In genomic region chr14:99968156-99968920, GRCh38 we compare ENCODE assay signal across 15 cellular contexts.
A peak's percentile ranks its signal among the peaks of the same experiment; 100 is the strongest.
DNase-seq lines count a peak whose midpoint lies in the region; TF ChIP-seq lines count a peak whose summit lies in the region.
"Had no signal": no experiment of that assay in that cellular context is flagged by ENCODE, and none has a peak within 500 bp of the region (broad histone marks: within the 10 kb centered on the region; RNA-seq: fewer than 3 reads in every experiment).

No MANE protein-coding gene starts in this region.

- H3K36me3 Mint-ChIP-seq in activated naive CD4-positive, alpha-beta T cell treated with anti-CD3 and anti-CD28 coated beads, Interleukin-2, amount 50 U/mL, for 24 hours: peaks cover 3% of the 10 kb centered on the region
- no peaks in the 10 kb centered on the region for H3K36me3 Mint-ChIP-seq in activated naive CD4-positive, alpha-beta T cell treated with anti-CD3 and anti-CD28 coated beads, Interleukin-2, amount 10 ng/mL, durations not matched to agents 7 days and 5 days
- no peaks in the 10 kb centered on the region for H3K36me3 Mint-ChIP-seq in type B pancreatic cell

- peak overlapping the region; percentile 13 for H3K27ac Mint-ChIP-seq in activated naive CD4-positive, alpha-beta T cell treated with anti-CD3 and anti-CD28 coated beads, Interleukin-2, amount 50 U/mL, for 24 hours
- no peak overlapping the region for H3K27ac Mint-ChIP-seq in activated naive CD4-positive, alpha-beta T cell treated with anti-CD3 and anti-CD28 coated beads, Interleukin-2, amount 10 ng/mL, durations not matched to agents 7 days and 5 days
- no peak overlapping the region for H3K27ac Mint-ChIP-seq in type B pancreatic cell
- H3K27ac Mint-ChIP-seq: activated T-cell treated with anti-CD3 and anti-CD28 coated beads, Interleukin-2, amount 50 U/mL, for 72 hours; progenitor cell of endocrine pancreas had no signal

- TF ChIP-seq CTCF in foreskin fibroblast (IDR thresholded peaks at IDR 0.05; ENCODE audit: low read depth, low read length): no peak
- TF ChIP-seq CTCF in type B pancreatic cell (conservative IDR thresholded peaks at IDR 0.05): no peak

- no peaks in the 10 kb centered on the region for H3K9me3 Mint-ChIP-seq in activated naive CD4-positive, alpha-beta T cell treated with anti-CD3 and anti-CD28 coated beads, Interleukin-2, amount 50 U/mL, for 24 hours
- no peaks in the 10 kb centered on the region for H3K9me3 Mint-ChIP-seq in activated naive CD4-positive, alpha-beta T cell treated with anti-CD3 and anti-CD28 coated beads, Interleukin-2, amount 10 ng/mL, durations not matched to agents 7 days and 5 days
- H3K9me3 Mint-ChIP-seq in type B pancreatic cell: no peaks in the 10 kb centered on the region
- H3K9me3 Mint-ChIP-seq: activated T-cell treated with anti-CD3 and anti-CD28 coated beads, Interleukin-2, amount 50 U/mL, for 72 hours had no signal

- no peak for DNase-seq in activated naive CD4-positive, alpha-beta T cell treated with anti-CD3 and anti-CD28 coated beads, Interleukin-2, amount 10 ng/mL, durations not matched to agents 7 days and 5 days
- DNase-seq in amniotic stem cell (lab: John Stamatoyannopoulos, UW) (peak; percentile 42), foreskin fibroblast (peak; percentile 79 to 92), type B pancreatic cell (ENCODE audit: extremely low spot score, unreplicated experiment) (no peak), amygdala (lab: John Stamatoyannopoulos, UW) (no peak), AML-193 (lab: John Stamatoyannopoulos, UW) (no peak)
- DNase-seq in activated effector memory CD4-positive, alpha-beta T cell treated with Interleukin-2 at 50 U/mL for 16 hours: no peak
- DNase-seq: activated CD4-positive, CD25-positive, alpha-beta regulatory T cell treated with anti-CD3 and anti-CD28 coated beads, Interleukin-2, amount 50 U/mL, for 72 hours; activated T-cell treated with anti-CD3 and anti-CD28 coated beads, Interleukin-2, amount 50 U/mL, for 72 hours; NCI-H1417 treated with DMSO at 0.1 percent for 48 hours; NCI-H526; SIG-M5 had no signal

- H3K27me3 Mint-ChIP-seq in activated naive CD4-positive, alpha-beta T cell treated with anti-CD3 and anti-CD28 coated beads, Interleukin-2, amount 50 U/mL, for 24 hours: peaks cover 4% of the 10 kb centered on the region
- H3K27me3 Mint-ChIP-seq in activated naive CD4-positive, alpha-beta T cell treated with anti-CD3 and anti-CD28 coated beads, Interleukin-2, amount 10 ng/mL, durations not matched to agents 7 days and 5 days: peaks cover 56% of the 10 kb centered on the region
- H3K27me3 Mint-ChIP-seq in type B pancreatic cell: peaks cover 12% of the 10 kb centered on the region

- no peak overlapping the region for H3K4me3 ChIP-seq in foreskin fibroblast (ENCODE audit: low read depth in 1 of 2, low read length in 2 of 2)
- H3K4me3 ChIP-seq: suprapubic skin had no signal

- H3K4me1 Mint-ChIP-seq in activated naive CD4-positive, alpha-beta T cell treated with anti-CD3 and anti-CD28 coated beads, Interleukin-2, amount 50 U/mL, for 24 hours: peaks cover 9% of the 10 kb centered on the region
- H3K4me1 Mint-ChIP-seq in activated naive CD4-positive, alpha-beta T cell treated with anti-CD3 and anti-CD28 coated beads, Interleukin-2, amount 10 ng/mL, durations not matched to agents 7 days and 5 days: peaks cover 13% of the 10 kb centered on the region
- H3K4me1 Mint-ChIP-seq in type B pancreatic cell (ENCODE audit: unreplicated experiment): peaks cover 19% of the 10 kb centered on the region

- H3K4me3 Mint-ChIP-seq in activated naive CD4-positive, alpha-beta T cell treated with anti-CD3 and anti-CD28 coated beads, Interleukin-2, amount 50 U/mL, for 24 hours: no peak overlapping the region
- H3K4me3 Mint-ChIP-seq in activated naive CD4-positive, alpha-beta T cell treated with anti-CD3 and anti-CD28 coated beads, Interleukin-2, amount 10 ng/mL, durations not matched to agents 7 days and 5 days: no peak overlapping the region
- H3K4me3 Mint-ChIP-seq in type B pancreatic cell: peak overlapping the region; percentile 40
- H3K4me3 Mint-ChIP-seq: activated T-cell treated with anti-CD3 and anti-CD28 coated beads, Interleukin-2, amount 50 U/mL, for 72 hours had no signal

- CTCF ChIA-PET in activated naive CD4-positive, alpha-beta T cell treated with anti-CD3 and anti-CD28 coated beads, Interleukin-2, amount 10 ng/mL, durations not matched to agents 7 days and 5 days (lab: Charles Lee): no interaction called here

Comparison
In these comparisons a context has a peak if more than half of its experiments do, and no peak if none do; other contexts are left out.
1. DNase-seq: peak in amniotic stem cell (single experiment) and foreskin fibroblast (2 of 2); none in activated naive CD4-positive, alpha-beta T cell treated with anti-CD3 and anti-CD28 coated beads, Interleukin-2, amount 10 ng/mL, durations not matched to agents 7 days and 5 days (single experiment), type B pancreatic cell (single experiment), activated effector memory CD4-positive, alpha-beta T cell treated with Interleukin-2 at 50 U/mL for 16 hours (single experiment), amygdala (0 of 56) and AML-193 (0 of 2).